8 cellular contexts compared by ENCODE assay signal in genomic region chr11:4607782-4608666, GRCh38. TPM values are rescaled to one million over a fixed set of nuclear protein-coding genes. Genes with fewer than 3 reads are reported as not detected.
A peak's percentile ranks its signal among the peaks of the same experiment; 100 is the strongest.
DNase-seq lines count a peak whose midpoint lies in the region; ATAC-seq and TF ChIP-seq lines count a peak whose summit lies in the region.

A gene with protein sequence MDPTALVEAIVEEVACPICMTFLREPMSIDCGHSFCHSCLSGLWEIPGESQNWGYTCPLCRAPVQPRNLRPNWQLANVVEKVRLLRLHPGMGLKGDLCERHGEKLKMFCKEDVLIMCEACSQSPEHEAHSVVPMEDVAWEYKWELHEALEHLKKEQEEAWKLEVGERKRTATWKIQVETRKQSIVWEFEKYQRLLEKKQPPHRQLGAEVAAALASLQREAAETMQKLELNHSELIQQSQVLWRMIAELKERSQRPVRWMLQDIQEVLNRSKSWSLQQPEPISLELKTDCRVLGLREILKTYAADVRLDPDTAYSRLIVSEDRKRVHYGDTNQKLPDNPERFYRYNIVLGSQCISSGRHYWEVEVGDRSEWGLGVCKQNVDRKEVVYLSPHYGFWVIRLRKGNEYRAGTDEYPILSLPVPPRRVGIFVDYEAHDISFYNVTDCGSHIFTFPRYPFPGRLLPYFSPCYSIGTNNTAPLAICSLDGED (minus strand): TSS chr11:4608231. CDS start chr11:4605504, 2,727 bp downstream.

- peaks cover 3% of the 10 kb centered on the region for H3K36me3 Mint-ChIP-seq in T-helper 17 cell (ENCODE audit: low read depth)

- peak; percentile 59 to 74 for TF ChIP-seq POLR2A in uterus (IDR thresholded peaks at IDR 0.05)

- H3K9me3 ChIP-seq in T-helper 17 cell (ENCODE audit: control insufficient read depth, low read length, poor library complexity, severe bottlenecking) (no peaks in the 10 kb centered on the region), left ventricle myocardium inferior (replicated peaks) (no peaks in the 10 kb centered on the region), psoas muscle (no peaks in the 10 kb centered on the region), uterus (no peaks in the 10 kb centered on the region)

- H3K4me3 Mint-ChIP-seq in T-helper 17 cell: peak within 1 kb of the TSS; percentile 94

- WGBS in psoas muscle, 3 donors: 3 to 4% (median 4%) methylated on average over 41 to 43 of the region's 43 CpGs

- H3K4me1 ChIP-seq in left ventricle myocardium inferior (peaks cover 38% of the 10 kb centered on the region), psoas muscle (peaks cover 11% of the 10 kb centered on the region), uterus (no peaks in the 10 kb centered on the region)

- TF ChIP-seq CTCF in GM12875 (IDR thresholded peaks at IDR 0.05; ENCODE audit: borderline replicate concordance, insufficient read depth, low read depth, low read length): no peak
- TF ChIP-seq CTCF in left ventricle myocardium inferior (IDR thresholded peaks at IDR 0.05; ENCODE audit: borderline replicate concordance): peak; percentile 21
- TF ChIP-seq CTCF in psoas muscle (IDR thresholded peaks at IDR 0.05): no peak
- peak in 2 of 4 experiments; percentile 5 to 10 for TF ChIP-seq CTCF in uterus (IDR thresholded peaks at IDR 0.05)

- ATAC-seq in HG02678 (IDR thresholded peaks at IDR 0.05; ENCODE audit: unreplicated experiment) (peak; percentile 100), T-helper 17 cell (peak; percentile 100), psoas muscle (peak; percentile 99 to 100 (median 100))

- no peaks in the 10 kb centered on the region for H3K27me3 Mint-ChIP-seq in T-helper 17 cell

- peaks cover 24% of the 10 kb centered on the region for H3K4me1 Mint-ChIP-seq in T-helper 17 cell

- intact Hi-C loops in left ventricle myocardium inferior (cut with micrococcal nuclease) (no loop called here), psoas muscle (cut with DNase I) (no loop called here), uterus (cut with DNase I; ENCODE audit: low total_unique reads) (no loop called here)

- H3K4me3 ChIP-seq in GM12875 (ENCODE audit: low read depth, low read length) (peak within 1 kb of the TSS; percentile 87), left ventricle myocardium inferior (peak within 1 kb of the TSS; percentile 85), psoas muscle (peak within 1 kb of the TSS; percentile 87), uterus (peak within 1 kb of the TSS; percentile 62 to 72)

- H3K27ac ChIP-seq in angular gyrus (ENCODE audit: low read depth, low read length) (peak within 1 kb of the TSS; percentile 84), left ventricle myocardium inferior (replicated peaks) (peak within 1 kb of the TSS; percentile 96), psoas muscle (peak within 1 kb of the TSS; percentile 90), uterus (peak within 1 kb of the TSS; percentile 87 to 91)

- no peaks in the 10 kb centered on the region for H3K27me3 ChIP-seq in left ventricle myocardium inferior (ENCODE audit: low read depth)
- H3K27me3 ChIP-seq in psoas muscle (ENCODE audit: insufficient read depth in 3 of 3, low read length in 2 of 3): no peaks in the 10 kb centered on the region
- no peaks in the 10 kb centered on the region for H3K27me3 ChIP-seq in uterus

- peak within 1 kb of the TSS; percentile 97 for H3K27ac Mint-ChIP-seq in T-helper 17 cell

- H3K36me3 ChIP-seq in left ventricle myocardium inferior: peaks cover 25% of the 10 kb centered on the region
- H3K36me3 ChIP-seq in psoas muscle (ENCODE audit: insufficient read depth in 1 of 2, low read depth in 1 of 2): peaks cover 3 to 22% of the 10 kb centered on the region in 2 donors
- no peaks in the 10 kb centered on the region for H3K36me3 ChIP-seq in uterus

- DNase-seq in NCI-H1436 (lab: John Stamatoyannopoulos, UW) (peak; percentile 91), T-helper 17 cell (peak; percentile 88 to 92 (median 89)), left ventricle myocardium inferior (peak; percentile 98), psoas muscle (peak; percentile 98), uterus (peak; percentile 94 to 97)

RNA-seq across cellular contexts. Expression of the gene that starts here (rescaled TPM):
- total RNA-seq in T-helper 17 cell (1 to 10 TPM; 6.1 TPM), left ventricle myocardium inferior (10.6 TPM), psoas muscle (10 to 100 TPM in 1 of 4 donors, 1 to 10 TPM in 3; 4.9 to 11.0 (median 7.1) TPM), uterus (10 to 100 TPM in 3 of 4 donors, 1 to 10 TPM in 1; 9.0 to 22.7 (median 13.3) TPM)
- polyA plus RNA-seq in psoas muscle: 10 to 100 TPM in 1 of 3 donors, 1 to 10 TPM in 2; 3.7 to 12.5 (median 4.2) TPM

Comparison
In these comparisons a context has a peak if more than half of its experiments do, and no peak if none do; other contexts are left out.
1. Peak in every context shown above with its lines: DNase-seq, ATAC-seq, H3K4me3 ChIP-seq and H3K27ac ChIP-seq.